Comparison of ENCODE assay signal across 8 cellular contexts in genomic region chr17:39573447-39574298, GRCh38. TPM values are rescaled to one million over a fixed set of nuclear protein-coding genes. Genes with fewer than 3 reads are reported as not detected.
DNase-seq lines count a peak whose midpoint lies in the region; ATAC-seq and TF ChIP-seq lines count a peak whose summit lies in the region.

No MANE protein-coding gene starts in this region.

- POLR2A ChIA-PET in A673 (lab: Charles Lee; ENCODE audit: low non-redundant PET), result no interaction called here

- BruUV-seq in A673 (replicated peaks; lab: Mats Ljungman, UMichigan), result no TSS peak

- ATAC-seq in natural killer cell treated with Interleukin-12 subunit alpha and Interleukin-12 subunit beta and Interleukin-15 and Interleukin-18, amount 100 ng/mL, for 72 hours, result peak; percentile 80 to 85
- no peak for ATAC-seq in HG02840 (IDR thresholded peaks at IDR 0.05; ENCODE audit: low FRiP score, unreplicated experiment)

- H3K27me3 Mint-ChIP-seq in natural killer cell treated with Interleukin-12 subunit alpha and Interleukin-12 subunit beta and Interleukin-15 and Interleukin-18, amount 100 ng/mL, for 72 hours, result no peaks in the 10 kb centered on the region

- peaks cover 16% of the 10 kb centered on the region for H3K36me3 Mint-ChIP-seq in natural killer cell treated with Interleukin-12 subunit alpha and Interleukin-12 subunit beta and Interleukin-15 and Interleukin-18, amount 100 ng/mL, for 72 hours

- H3K4me1 Mint-ChIP-seq in natural killer cell treated with Interleukin-12 subunit alpha and Interleukin-12 subunit beta and Interleukin-15 and Interleukin-18, amount 100 ng/mL, for 72 hours (ENCODE audit: low read depth in 2 of 2), result peaks cover 0 to 4% of the 10 kb centered on the region in 2 donors

- H3K4me3 Mint-ChIP-seq in natural killer cell treated with Interleukin-12 subunit alpha and Interleukin-12 subunit beta and Interleukin-15 and Interleukin-18, amount 100 ng/mL, for 72 hours, result peak overlapping the region; percentile 78

- peaks cover 6% of the 10 kb centered on the region for H3K9me3 Mint-ChIP-seq in natural killer cell treated with Interleukin-12 subunit alpha and Interleukin-12 subunit beta and Interleukin-15 and Interleukin-18, amount 100 ng/mL, for 72 hours

- no peaks in the 10 kb centered on the region for H3K4me1 ChIP-seq in A673 (ENCODE audit: insufficient read depth, low read length, poor library complexity, severe bottlenecking)

- DNase-seq in A673 (ENCODE audit: low spot score) (peak; percentile 45), GM12865 (ENCODE audit: low read depth) (peak; percentile 45), NCI-H510A (lab: John Stamatoyannopoulos, UW) (peak; percentile 77), fibroblast of villous mesenchyme (ENCODE audit: low read depth) (peak; percentile 77), ureter (ENCODE audit: low spot score) (peak; percentile 69)
- peak; percentile 11 for DNase-seq in activated effector memory CD4-positive, alpha-beta T cell treated with Interleukin-2 at 50 U/mL for 16 hours
- DNase-seq in natural killer cell treated with Interleukin-12 subunit alpha and Interleukin-12 subunit beta and Interleukin-15 and Interleukin-18, amount 100 ng/mL, for 72 hours (ENCODE audit: low spot score), result no peak

- no peaks in the 10 kb centered on the region for H3K36me3 ChIP-seq in A673 (ENCODE audit: insufficient read depth, low read length, poor library complexity, severe bottlenecking)

- intact Hi-C loops in A673 (cut with micrococcal nuclease; ENCODE audit: unreplicated experiment), result no loop called here

- no peaks in the 10 kb centered on the region for H3K9me3 ChIP-seq in A673 (ENCODE audit: low read depth, low read length, poor library complexity, severe bottlenecking)

- H3K4me3 ChIP-seq in A673 (ENCODE audit: low read depth, low read length, poor library complexity, severe bottlenecking), result peak overlapping the region; percentile 49
- peak overlapping the region; percentile 52 for H3K4me3 ChIP-seq in GM12865 (ENCODE audit: low read depth, low read length)
- H3K4me3 ChIP-seq in fibroblast of villous mesenchyme (ENCODE audit: low read depth, low read length), result peak overlapping the region; percentile 68

- TF ChIP-seq CTCF in A673 (conservative IDR thresholded peaks at IDR 0.05; ENCODE audit: low read depth, low read length) (no peak), GM12865 (IDR thresholded peaks at IDR 0.05; ENCODE audit: insufficient read depth, low read depth, low read length, missing control alignments) (no peak), fibroblast of villous mesenchyme (IDR thresholded peaks at IDR 0.05; ENCODE audit: insufficient read depth, low read depth, low read length) (no peak)

- CTCF ChIA-PET in A673 (lab: Charles Lee), result interaction anchor here (0.6 to 0.9 kb wide), 2 partner anchors 48 to 502 kb away, joined by 3 to 4 read pairs; no protein-coding TSS in a partner anchor

- no peaks in the 10 kb centered on the region for H3K27me3 ChIP-seq in A673 (replicated peaks; ENCODE audit: insufficient read depth, low read depth, low read length, poor library complexity)

- no peak overlapping the region for H3K27ac ChIP-seq in A673 (ENCODE audit: low read depth, low read length, poor library complexity, severe bottlenecking)

- H3K27ac Mint-ChIP-seq in natural killer cell treated with Interleukin-12 subunit alpha and Interleukin-12 subunit beta and Interleukin-15 and Interleukin-18, amount 100 ng/mL, for 72 hours, result no peak overlapping the region

RNA-seq across cellular contexts. Expression of gene NEUROD2, which starts 34.0 kb away (rescaled TPM):
- not detected in 2 replicates for total RNA-seq in A673 (2021)
- total RNA-seq in fibroblast of villous mesenchyme, result not detected in 2 replicates
- not detected for total RNA-seq in natural killer cell treated with Interleukin-12 subunit alpha and Interleukin-12 subunit beta and Interleukin-15 and Interleukin-18, amount 100 ng/mL, for 72 hours
- total RNA-seq in ureter, result not detected

RNA-seq across cellular contexts. Expression of gene PPP1R1B, which starts 53.1 kb away (rescaled TPM):
- total RNA-seq in A673 (2021) (8.2 and 11.7 TPM in 2 replicates), fibroblast of villous mesenchyme (not detected in 2 replicates), ureter (40.4 TPM)
- not detected for total RNA-seq in natural killer cell treated with Interleukin-12 subunit alpha and Interleukin-12 subunit beta and Interleukin-15 and Interleukin-18, amount 100 ng/mL, for 72 hours
